Comparison of ENCODE assay signal across 1 cellular context in the genomic region with DNA sequence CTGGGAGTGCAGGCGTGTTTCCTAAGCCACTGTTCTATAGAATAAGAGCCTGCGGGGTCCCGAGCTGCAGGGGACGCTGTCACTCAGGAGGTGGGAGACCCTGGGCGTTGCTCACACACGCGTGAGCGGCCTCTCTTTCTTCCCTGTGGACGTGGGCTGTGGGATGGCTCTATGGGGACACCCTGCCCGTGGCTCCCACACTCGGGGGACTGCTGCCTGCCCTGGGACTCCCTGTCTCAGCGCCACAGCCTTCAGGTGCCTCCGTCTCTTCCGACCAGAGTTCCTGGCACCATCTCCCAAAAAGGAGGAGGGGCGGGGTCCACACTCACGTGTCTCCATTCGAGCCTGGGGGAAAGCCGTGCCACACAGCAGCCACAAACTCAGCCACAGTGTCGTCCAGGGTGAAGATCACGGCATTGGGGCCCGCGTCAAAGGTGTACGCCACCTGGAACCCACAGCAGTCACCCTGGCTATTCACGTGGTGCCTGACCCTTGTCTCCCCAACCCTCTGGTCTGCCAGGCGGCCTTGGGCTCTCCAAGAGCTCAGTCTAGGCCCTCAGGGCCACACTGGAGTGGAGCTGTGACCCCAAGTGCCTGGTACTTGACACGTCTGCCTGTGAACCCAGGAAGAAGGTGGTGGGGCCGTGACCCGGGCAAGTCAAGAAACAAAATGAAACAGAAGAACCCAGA.
TF ChIP-seq lines count a peak whose summit lies in the region.

No MANE protein-coding gene starts in this region.

TF ChIP-seq in HepG2, 621 proteins besides CTCF, POLR2A, EP300 and RAD21:
- TF ChIP-seq MTERF4 (CRISPR knock-in tag; IDR thresholded peaks at IDR 0.05): peak; percentile 51; the same call in 1 of the 2 replicates
- no peak for TF ChIP-seq ZMYM3 (CRISPR knock-in tag; IDR thresholded peaks at IDR 0.05)
- TF ChIP-seq, protein P1, sequence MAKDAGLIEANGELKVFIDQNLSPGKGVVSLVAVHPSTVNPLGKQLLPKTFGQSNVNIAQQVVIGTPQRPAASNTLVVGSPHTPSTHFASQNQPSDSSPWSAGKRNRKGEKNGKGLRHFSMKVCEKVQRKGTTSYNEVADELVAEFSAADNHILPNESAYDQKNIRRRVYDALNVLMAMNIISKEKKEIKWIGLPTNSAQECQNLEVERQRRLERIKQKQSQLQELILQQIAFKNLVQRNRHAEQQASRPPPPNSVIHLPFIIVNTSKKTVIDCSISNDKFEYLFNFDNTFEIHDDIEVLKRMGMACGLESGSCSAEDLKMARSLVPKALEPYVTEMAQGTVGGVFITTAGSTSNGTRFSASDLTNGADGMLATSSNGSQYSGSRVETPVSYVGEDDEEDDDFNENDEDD (CRISPR knock-in tag; IDR thresholded peaks at IDR 0.05; ENCODE audit: borderline replicate concordance): no peak
- 0 out of 2 replicates have a peak, but pooled peaks have one; percentile 7 for TF ChIP-seq TOPORS (CRISPR knock-in tag; IDR thresholded peaks at IDR 0.05)
- peak; percentile 10 for TF ChIP-seq AGO2 (optimal IDR thresholded peaks at IDR 0.05; ENCODE audit: low read depth, low read length)
- TF ChIP-seq SP4 (CRISPR knock-in tag; IDR thresholded peaks at IDR 0.05): 0 out of 2 replicates have a peak, but pooled peaks have one; percentile 41
- no peak for TF ChIP-seq RCOR2 (CRISPR knock-in tag; IDR thresholded peaks at IDR 0.05)
- TF ChIP-seq SIN3A (IDR thresholded peaks at IDR 0.05; ENCODE audit: borderline replicate concordance, low read depth, low read length): no peak
